22 cellular contexts compared by ENCODE assay signal in genomic region chr16:83269541-83269940, GRCh38.
DNase-seq lines count a peak whose midpoint lies in the region; ATAC-seq, FAIRE-seq and TF ChIP-seq lines count a peak whose summit lies in the region.
"Had no signal": no experiment of that assay in that cellular context is flagged by ENCODE, and none has a peak within 500 bp of the region (broad histone marks: within the 10 kb centered on the region; RNA-seq: fewer than 3 reads in every experiment).

No MANE protein-coding gene starts in this region.

- CTCF ChIA-PET in HepG2 (lab: Yijun Ruan, JAX; ENCODE audit: low intra/inter-chr PET ratio, low total read pairs): no interaction called here

- H3K36me3 ChIP-seq in HepG2 (replicated peaks in 1 of 2; ENCODE audit: control insufficient read depth in 1 of 2, insufficient read depth in 2 of 2, low read length in 2 of 2) (no peaks in the 10 kb centered on the region), right lobe of liver (no peaks in the 10 kb centered on the region), WERI-Rb-1 (no peaks in the 10 kb centered on the region)
- H3K36me3 ChIP-seq: BLaER1 treated with 17β-estradiol and CSF1 and Interleukin-3, amounts not matched to agents 10 nM and 100 nM had no signal

- no peak for TF ChIP-seq EP300 in HepG2 (IDR thresholded peaks at IDR 0.05; ENCODE audit: low read depth in 2 of 2, low read length in 2 of 2)
- TF ChIP-seq EP300 in HepG2 (CRISPR knock-in tag; IDR thresholded peaks at IDR 0.05; ENCODE audit: borderline replicate concordance): no peak

- FAIRE-seq in HepG2 (lab: Jason Lieb, UNC): no peak
- FAIRE-seq: A549, D721Med, G401.6, GM12891, GM18507 had no signal

- no peak for ATAC-seq in HepG2
- ATAC-seq in right lobe of liver: no peak
- no peak for ATAC-seq in GM21528 (IDR thresholded peaks at IDR 0.05; ENCODE audit: low FRiP score, unreplicated experiment)
- ATAC-seq: A549; CD8-positive, alpha-beta T cell had no signal

- H3K4me1 ChIP-seq in HepG2 (ENCODE audit: insufficient read depth, low read length) (no peaks in the 10 kb centered on the region), right lobe of liver (no peaks in the 10 kb centered on the region)
- H3K4me1 ChIP-seq: A549; BLaER1 treated with 17β-estradiol and CSF1 and Interleukin-3, amounts not matched to agents 10 nM and 100 nM; Caco-2 had no signal

- H2AFZ ChIP-seq in HepG2 (ENCODE audit: low read length): no peak overlapping the region

- intact Hi-C loops in HepG2 (cut with micrococcal nuclease; ENCODE audit: unreplicated experiment) (no loop called here), right lobe of liver (cut with DNase I) (no loop called here)

- TF ChIP-seq RAD21 in HepG2 (CRISPR knock-in tag; IDR thresholded peaks at IDR 0.05): no peak

- POLR2A ChIA-PET in HepG2 (lab: Yijun Ruan, JAX): no interaction called here

- TF ChIP-seq CTCF in HepG2 (CRISPR knock-in tag; IDR thresholded peaks at IDR 0.05): no peak
- no peak for TF ChIP-seq CTCF in right lobe of liver (IDR thresholded peaks at IDR 0.05)
- TF ChIP-seq CTCF in WERI-Rb-1 (IDR thresholded peaks at IDR 0.05; ENCODE audit: low read depth, low read length): no peak

- in situ Hi-C loops in HepG2 (cut with HindIII; ENCODE audit: extremely low pct_ligation_motif_present, low pct_unique_long_range_greater_than_20kb): no loop called here

- TF ChIP-seq POLR2A in HepG2 (IDR thresholded peaks at IDR 0.05; ENCODE audit: insufficient read depth in 1 of 2, low read depth in 2 of 2, low read length in 2 of 2) (no peak), right lobe of liver (IDR thresholded peaks at IDR 0.05) (no peak)

- H4K20me1 ChIP-seq in HepG2 (ENCODE audit: insufficient read depth, low read length): no peaks in the 10 kb centered on the region
- H4K20me1 ChIP-seq: BLaER1 treated with 17β-estradiol and CSF1 and Interleukin-3, amounts not matched to agents 10 nM and 100 nM had no signal

- H3K4me3 ChIP-seq in HepG2 (replicated peaks in 1 of 3; ENCODE audit: insufficient read depth in 1 of 3, low read depth in 2 of 3, low read length in 3 of 3) (no peak overlapping the region), right lobe of liver (no peak overlapping the region), WERI-Rb-1 (ENCODE audit: low read depth, low read length) (no peak overlapping the region)
- H3K4me3 ChIP-seq: A549; BLaER1 treated with 17β-estradiol and CSF1 and Interleukin-3, amounts not matched to agents 10 nM and 100 nM had no signal

- H3K9ac ChIP-seq in HepG2 (ENCODE audit: insufficient read depth, low read depth, low read length): no peak overlapping the region
- H3K9ac ChIP-seq: BLaER1 treated with 17β-estradiol and CSF1 and Interleukin-3, amounts not matched to agents 10 nM and 100 nM had no signal

- DNase-seq in HepG2 (ENCODE audit: low spot score) (no peak), right lobe of liver (no peak), NCI-H82 (lab: John Stamatoyannopoulos, UW) (peak; percentile 61), WERI-Rb-1 (peak; percentile 51), SW 1271 (lab: John Stamatoyannopoulos, UW) (no peak), pons (ENCODE audit: low spot score) (no peak)
- DNase-seq: AML-193; Caco-2; Calu3; CD4-positive, alpha-beta T cell; CD8-positive, alpha-beta T cell; DMS79 treated with DMSO at 0.1 percent for 48 hours; GF-D8 had no signal

- no peaks in the 10 kb centered on the region for H3K79me2 ChIP-seq in HepG2 (ENCODE audit: insufficient read depth, low read length)

- H3K9me3 ChIP-seq in HepG2 (ENCODE audit: low read length): no peaks in the 10 kb centered on the region
- no peaks in the 10 kb centered on the region for H3K9me3 ChIP-seq in right lobe of liver
- no peaks in the 10 kb centered on the region for H3K9me3 ChIP-seq in WERI-Rb-1 (ENCODE audit: severe bottlenecking)
- H3K9me3 ChIP-seq: A549; BLaER1 treated with 17β-estradiol and CSF1 and Interleukin-3, amounts not matched to agents 10 nM and 100 nM; Caco-2 had no signal

- H3K27me3 ChIP-seq in HepG2 (ENCODE audit: control insufficient read depth in 1 of 2, insufficient read depth in 2 of 2, low read length in 2 of 2): peaks cover 0 to 3% of the 10 kb centered on the region in 2 experiments; a peak in 1 of 5 replicates
- H3K27me3 ChIP-seq in right lobe of liver: no peaks in the 10 kb centered on the region
- H3K27me3 ChIP-seq in WERI-Rb-1 (ENCODE audit: insufficient read depth, low read depth, severe bottlenecking): no peaks in the 10 kb centered on the region
- H3K27me3 ChIP-seq: BLaER1 treated with 17β-estradiol and CSF1 and Interleukin-3, amounts not matched to agents 10 nM and 100 nM had no signal

- no peak overlapping the region for H3K4me2 ChIP-seq in HepG2 (ENCODE audit: low read depth, low read length)
- H3K4me2 ChIP-seq: A549; BLaER1 treated with 17β-estradiol and CSF1 and Interleukin-3, amounts not matched to agents 10 nM and 100 nM had no signal

- 0% methylated on average over 2 of the region's 2 CpGs for WGBS in HepG2 (ENCODE audit: low lambda C conversion rate)
- 51% methylated on average over 2 of the region's 2 CpGs for WGBS in right lobe of liver (ENCODE audit: insufficient coverage, low coverage, low lambda C conversion rate, missing lambda C conversion rate)

- BruUV-seq in HepG2 (replicated peaks; lab: Mats Ljungman, UMichigan): no TSS peak

- H3K27ac ChIP-seq in HepG2 (ENCODE audit: extremely low read length, insufficient read depth, low read length) (no peak overlapping the region), right lobe of liver (no peak overlapping the region), WERI-Rb-1 (no peak overlapping the region; the same call in 1 of the 2 replicates)
- H3K27ac ChIP-seq: 22Rv1; A549; BLaER1 treated with 17β-estradiol and CSF1 and Interleukin-3, amounts not matched to agents 10 nM and 100 nM; C4-2B had no signal

TF ChIP-seq in HepG2, 621 proteins besides CTCF, POLR2A, EP300 and RAD21:
- TF ChIP-seq ATF7 (IDR thresholded peaks at IDR 0.05): peak; percentile 87
- TF ChIP-seq ATF7 (CRISPR knock-in tag; IDR thresholded peaks at IDR 0.05): no peak
- no peak for TF ChIP-seq NFATC3 (CRISPR knock-in tag; IDR thresholded peaks at IDR 0.05)

Comparison
In these comparisons a context has a peak if more than half of its experiments do, and no peak if none do; other contexts are left out.
1. DNase-seq: peak in NCI-H82 (single experiment) and WERI-Rb-1 (single experiment); none in HepG2 (single experiment), right lobe of liver (0 of 3), SW 1271 (0 of 2) and pons (single experiment).